In genomic region chr1:232472485-232473041, GRCh38 we compare ENCODE assay signal across 13 cellular contexts.
DNase-seq lines count a peak whose midpoint lies in the region; ATAC-seq, FAIRE-seq and TF ChIP-seq lines count a peak whose summit lies in the region.
"Had no signal": no experiment of that assay in that cellular context is flagged by ENCODE, and none has a peak within 500 bp of the region (broad histone marks: within the 10 kb centered on the region; RNA-seq: fewer than 3 reads in every experiment).

No MANE protein-coding gene starts in this region.

- H3K4me1 ChIP-seq in astrocyte (ENCODE audit: insufficient read depth, low read length) (peaks cover 38% of the 10 kb centered on the region), hepatocyte (ENCODE audit: insufficient read depth) (peaks cover 19% of the 10 kb centered on the region)

- H3K4me3 ChIP-seq in astrocyte (ENCODE audit: insufficient read depth, low read depth, low read length), result no peak overlapping the region
- H3K4me3 ChIP-seq in hepatocyte, result no peak overlapping the region

- DNase-seq in A172 (ENCODE audit: low spot score) (peak; percentile 54), HS-27A (ENCODE audit: low read depth) (peak; percentile 20), astrocyte (ENCODE audit: low read depth) (peak; percentile 74), hepatocyte (ENCODE audit: low spot score) (no peak), NCI-H2196 (lab: John Stamatoyannopoulos, UW; ENCODE audit: unreplicated experiment) (no peak), T-helper 2 cell (no peak), AG08396 (ENCODE audit: low spot score) (no peak)
- DNase-seq: 8988T; GOT3; left cardiac atrium; stimulated activated CD4-positive, alpha-beta T cell treated with anti-CD3 and anti-CD28 coated beads, Interleukin-15, amount 100 ng/mL, for 24 hours had no signal

- H3K27ac ChIP-seq in astrocyte (ENCODE audit: low read depth, low read length) (peak overlapping the region; percentile 51), hepatocyte (peak overlapping the region; percentile 18)

- H2AFZ ChIP-seq in astrocyte (ENCODE audit: low read depth, low read length) (peak overlapping the region; percentile 1), hepatocyte (no peak overlapping the region)

- TF ChIP-seq CTCF in astrocyte (IDR thresholded peaks at IDR 0.05; ENCODE audit: insufficient read depth, low read depth, low read length) (no peak), hepatocyte (IDR thresholded peaks at IDR 0.05; ENCODE audit: poor library complexity) (no peak)

- H3K4me2 ChIP-seq in astrocyte (ENCODE audit: low read length) (peak overlapping the region; percentile 27), hepatocyte (peak overlapping the region; percentile 11)

- H3K9me2 ChIP-seq in hepatocyte (replicated peaks; ENCODE audit: insufficient read depth), result no peaks in the 10 kb centered on the region

- H3K36me3 Mint-ChIP-seq in astrocyte (ENCODE audit: low read depth, unreplicated experiment), result peaks cover 1% of the 10 kb centered on the region

- H3K4me1 Mint-ChIP-seq in astrocyte (ENCODE audit: low read depth, unreplicated experiment), result peaks cover 56% of the 10 kb centered on the region

- H3K9me3 ChIP-seq in astrocyte (ENCODE audit: insufficient read depth, low read depth, low read length) (no peaks in the 10 kb centered on the region), hepatocyte (ENCODE audit: low read depth) (no peaks in the 10 kb centered on the region)

- no peak for ATAC-seq in HG02852 (IDR thresholded peaks at IDR 0.05; ENCODE audit: unreplicated experiment)

- H4K20me1 ChIP-seq in astrocyte (ENCODE audit: insufficient read depth, low read length), result no peaks in the 10 kb centered on the region
- H4K20me1 ChIP-seq in hepatocyte (ENCODE audit: insufficient read depth, poor library complexity, severe bottlenecking), result no peaks in the 10 kb centered on the region

- peak overlapping the region; percentile 18 for H3K9ac ChIP-seq in astrocyte (ENCODE audit: low read length)

- FAIRE-seq in astrocyte (lab: Jason Lieb, UNC), result peak; percentile 80
- FAIRE-seq: bronchial epithelial cell had no signal

- no peak overlapping the region for H3K4me3 Mint-ChIP-seq in astrocyte (ENCODE audit: unreplicated experiment)

- peak overlapping the region; percentile 97 for H3K27ac Mint-ChIP-seq in astrocyte (ENCODE audit: unreplicated experiment)

- no peaks in the 10 kb centered on the region for H3K79me2 ChIP-seq in astrocyte (ENCODE audit: insufficient read depth, low read length)
- H3K79me2 ChIP-seq in hepatocyte, result no peaks in the 10 kb centered on the region

- H3K36me3 ChIP-seq in astrocyte (ENCODE audit: insufficient read depth, low read length) (no peaks in the 10 kb centered on the region), hepatocyte (replicated peaks; ENCODE audit: insufficient read depth, low read depth) (no peaks in the 10 kb centered on the region)

- no peaks in the 10 kb centered on the region for H3K27me3 Mint-ChIP-seq in astrocyte (ENCODE audit: low read depth, unreplicated experiment)

- H3K27me3 ChIP-seq in astrocyte (ENCODE audit: insufficient read depth, low read length), result no peaks in the 10 kb centered on the region
- no peaks in the 10 kb centered on the region for H3K27me3 ChIP-seq in hepatocyte

- 48% methylated on average over 3 of the region's 3 CpGs for WGBS in hepatocyte (ENCODE audit: low lambda C conversion rate, missing lambda C conversion rate)

- H3K9me3 Mint-ChIP-seq in astrocyte (ENCODE audit: unreplicated experiment), result no peaks in the 10 kb centered on the region

Comparison
In these comparisons a context has a peak if more than half of its experiments do, and no peak if none do; other contexts are left out.
1. DNase-seq: peak in A172 (single experiment), HS-27A (single experiment) and astrocyte (single experiment); none in hepatocyte (single experiment), NCI-H2196 (single experiment), T-helper 2 cell (0 of 5) and AG08396 (single experiment).